Comparison of ENCODE assay signal across 8 cellular contexts in genomic region chr12:111409403-111410228, GRCh38. TPM values are rescaled to one million over a fixed set of nuclear protein-coding genes. Genes with fewer than 3 reads are reported as not detected.
DNase-seq lines count a peak whose midpoint lies in the region; ATAC-seq and TF ChIP-seq lines count a peak whose summit lies in the region.

No MANE protein-coding gene starts in this region.

- peak overlapping the region; percentile 88 to 98 for H3K4me3 Mint-ChIP-seq in activated T-cell treated with anti-CD3 and anti-CD28 coated beads, Interleukin-2, amount 50 U/mL, for 72 hours

- H3K27me3 ChIP-seq in HUES48 (ENCODE audit: control insufficient read depth, insufficient read depth, low read length) (no peaks in the 10 kb centered on the region), heart left ventricle (no peaks in the 10 kb centered on the region), spleen (replicated peaks in 1 of 7) (no peaks in the 10 kb centered on the region)

- peaks cover 4 to 6% of the 10 kb centered on the region in 2 donors for H3K36me3 Mint-ChIP-seq in activated T-cell treated with anti-CD3 and anti-CD28 coated beads, Interleukin-2, amount 50 U/mL, for 72 hours (ENCODE audit: insufficient read depth in 2 of 2)

- TF ChIP-seq POLR2A in heart left ventricle (IDR thresholded peaks at IDR 0.05) (no peak), spleen (IDR thresholded peaks at IDR 0.05) (no peak)

- peak overlapping the region; percentile 68 for H3K27ac Mint-ChIP-seq in activated T-cell treated with anti-CD3 and anti-CD28 coated beads, Interleukin-2, amount 50 U/mL, for 72 hours

- no peaks in the 10 kb centered on the region for H3K27me3 Mint-ChIP-seq in activated T-cell treated with anti-CD3 and anti-CD28 coated beads, Interleukin-2, amount 50 U/mL, for 72 hours (ENCODE audit: low read depth)

- H3K4me1 Mint-ChIP-seq in activated T-cell treated with anti-CD3 and anti-CD28 coated beads, Interleukin-2, amount 50 U/mL, for 72 hours (ENCODE audit: low read depth): peaks cover 74% of the 10 kb centered on the region

- H3K4me1 ChIP-seq in HUES48 (ENCODE audit: control insufficient read depth, insufficient read depth, low read length) (peaks cover 67% of the 10 kb centered on the region), heart left ventricle (peaks cover 54 to 92% (median 84%) of the 10 kb centered on the region in 12 donors), spleen (peaks cover 81 to 92% (median 86%) of the 10 kb centered on the region in 6 donors)

- H3K9me3 Mint-ChIP-seq in activated T-cell treated with anti-CD3 and anti-CD28 coated beads, Interleukin-2, amount 50 U/mL, for 72 hours: no peaks in the 10 kb centered on the region

- peak overlapping the region; percentile 39 for H3K27ac ChIP-seq in HUES48 (ENCODE audit: low read depth, low read length)
- peak overlapping the region; percentile 85 to 99 (median 97) for H3K27ac ChIP-seq in heart left ventricle
- H3K27ac ChIP-seq in spleen: peak overlapping the region; percentile 80 to 99 (median 98)

- intact Hi-C loops in heart left ventricle (cut with DNase I): loop anchor here in 4 of 10 donors (1.0 to 5.0 kb wide), 3 partner anchors 15 to 38 kb away; no protein-coding TSS in a partner anchor
- intact Hi-C loops in spleen (cut with DNase I; ENCODE audit: low total_unique reads): no loop called here

- no peak for TF ChIP-seq CTCF in AG09309 (IDR thresholded peaks at IDR 0.05; ENCODE audit: control insufficient read depth, insufficient read depth, low read depth, low read length, missing control alignments)
- peak in 1 of 12 donors; percentile 2 for TF ChIP-seq CTCF in heart left ventricle (IDR thresholded peaks at IDR 0.05)
- TF ChIP-seq CTCF in spleen (IDR thresholded peaks at IDR 0.05 in 8 of 11, conservative IDR thresholded peaks at IDR 0.05 in 3 of 11): peak in 2 of 11 experiments; percentile 13 to 14
- no peak for TF ChIP-seq CTCF in omental fat pad (IDR thresholded peaks at IDR 0.05)

- no peaks in the 10 kb centered on the region for H3K9me3 ChIP-seq in HUES48 (ENCODE audit: control insufficient read depth, insufficient read depth, low read length)
- no peaks in the 10 kb centered on the region for H3K9me3 ChIP-seq in heart left ventricle
- H3K9me3 ChIP-seq in spleen: no peaks in the 10 kb centered on the region

- H3K9ac ChIP-seq in HUES48 (ENCODE audit: low read depth, low read length): no peak overlapping the region

- no peak for ATAC-seq in activated T-cell treated with anti-CD3 and anti-CD28 coated beads, Interleukin-2, amount 50 U/mL, for 72 hours (replicated peaks in 1 of 2)
- peak; percentile 1 to 40 (median 7) for ATAC-seq in heart left ventricle
- no peak for ATAC-seq in omental fat pad (ENCODE audit: low FRiP score)
- ATAC-seq in HG02759 (IDR thresholded peaks at IDR 0.05; ENCODE audit: unreplicated experiment): no peak

- H3K36me3 ChIP-seq in HUES48 (ENCODE audit: control insufficient read depth, insufficient read depth, low read length): no peaks in the 10 kb centered on the region
- peaks cover 0 to 5% (median 0%) of the 10 kb centered on the region in 9 donors for H3K36me3 ChIP-seq in heart left ventricle
- peaks cover 0 to 11% (median 0%) of the 10 kb centered on the region in 6 donors for H3K36me3 ChIP-seq in spleen

- H3K4me3 ChIP-seq in AG09309 (ENCODE audit: control insufficient read depth, low read depth, low read length): peak overlapping the region; percentile 32
- H3K4me3 ChIP-seq in HUES48 (ENCODE audit: low read depth, low read length): no peak overlapping the region
- H3K4me3 ChIP-seq in heart left ventricle: peak overlapping the region in 9 of 12 donors; percentile 28 to 98 (median 94)
- peak overlapping the region; percentile 2 to 96 (median 86) for H3K4me3 ChIP-seq in spleen

- 20 to 42% (median 31%) methylated on average over 18 to 25 of the region's 25 CpGs for WGBS in heart left ventricle, 4 donors
- 5 to 19% (median 10%) methylated on average over 18 to 25 of the region's 25 CpGs for WGBS in spleen, 5 donors

- DNase-seq in AG09309 (ENCODE audit: low read depth): no peak
- DNase-seq in activated T-cell treated with anti-CD3 and anti-CD28 coated beads, Interleukin-2, amount 50 U/mL, for 72 hours: peak; percentile 40 to 47
- peak; percentile 84 to 90 (median 86) for DNase-seq in heart left ventricle
- peak; percentile 91 for DNase-seq in spleen
- DNase-seq in NCI-H146 treated with DMSO at 0.1 percent for 48 hours (lab: John Stamatoyannopoulos, UW; ENCODE audit: unreplicated experiment): no peak
- no peak for DNase-seq in omental fat pad (ENCODE audit: low spot score)

RNA-seq across cellular contexts. Expression of gene SH2B3, which starts 3.9 kb away (rescaled TPM):
- 10 to 100 TPM; 33.3 to 37.4 TPM for total RNA-seq in activated T-cell treated with anti-CD3 and anti-CD28 coated beads, Interleukin-2, amount 50 U/mL, for 72 hours
- 10 to 100 TPM; 35.8 to 76.7 (median 40.3) TPM for total RNA-seq in heart left ventricle
- polyA plus RNA-seq in heart left ventricle: 10 to 100 TPM; 11.3 to 16.8 TPM
- total RNA-seq in spleen: 100 to 1,000 TPM in 1 of 7 donors, 10 to 100 TPM in 6; 72.6 to 105 (median 88.3) TPM
- polyA plus RNA-seq in spleen: 10 to 100 TPM; 11.5 to 25.5 (median 12.0) TPM
- total RNA-seq in omental fat pad: 10 to 100 TPM; 30.4 to 64.6 (median 48.3) TPM

RNA-seq across cellular contexts. Expression of gene PHETA1, which starts 40.7 kb away (rescaled TPM):
- 1 to 10 TPM; 1.0 to 2.2 TPM for total RNA-seq in activated T-cell treated with anti-CD3 and anti-CD28 coated beads, Interleukin-2, amount 50 U/mL, for 72 hours
- total RNA-seq in heart left ventricle (10 to 100 TPM; 12.8 to 48.7 (median 23.7) TPM), spleen (10 to 100 TPM; 16.5 to 39.7 (median 26.4) TPM), omental fat pad (10 to 100 TPM in 1 of 4 donors, 1 to 10 TPM in 3; 5.5 to 14.6 (median 8.9) TPM)
- polyA plus RNA-seq in heart left ventricle (10 to 100 TPM; 29.5 to 35.1 TPM), spleen (10 to 100 TPM in 1 of 3 donors, 1 to 10 TPM in 2; 4.9 to 17.2 (median 7.7) TPM)

Comparison
In these comparisons a context has a peak if more than half of its experiments do, and no peak if none do; other contexts are left out.
1. DNase-seq: peak in activated T-cell treated with anti-CD3 and anti-CD28 coated beads, Interleukin-2, amount 50 U/mL, for 72 hours (2 of 2), heart left ventricle (5 of 5) and spleen (single experiment); none in AG09309 (single experiment), NCI-H146 treated with DMSO at 0.1 percent for 48 hours (single experiment) and omental fat pad (single experiment).
2. H3K27ac ChIP-seq: peak in every context shown above with its lines; median percentile 98 in spleen; 97 in heart left ventricle; 39 in HUES48.
3. ATAC-seq: peak in heart left ventricle (4 of 4); none in activated T-cell treated with anti-CD3 and anti-CD28 coated beads, Interleukin-2, amount 50 U/mL, for 72 hours (0 of 2), omental fat pad (single experiment) and HG02759 (single experiment).